12 cellular contexts compared by ENCODE assay signal in genomic region chr19:18013621-18014111, GRCh38. TPM values are rescaled to one million over a fixed set of nuclear protein-coding genes. Genes with fewer than 3 reads are reported as not detected.
A peak's percentile ranks its signal among the peaks of the same experiment; 100 is the strongest.
DNase-seq lines count a peak whose midpoint lies in the region; ATAC-seq, FAIRE-seq and TF ChIP-seq lines count a peak whose summit lies in the region.
"Had no signal": no experiment of that assay in that cellular context is flagged by ENCODE, and none has a peak within 500 bp of the region (broad histone marks: within the 10 kb centered on the region; RNA-seq: fewer than 3 reads in every experiment).

No MANE protein-coding gene starts in this region.

- H4K20me1 ChIP-seq in K562 (replicated peaks; ENCODE audit: control insufficient read depth, insufficient read depth, low read length): no peaks in the 10 kb centered on the region

- H3K4me1 Mint-ChIP-seq in activated naive CD4-positive, alpha-beta T cell treated with anti-CD3 and anti-CD28 coated beads for 36 hours (ENCODE audit: low read depth): peaks cover 64% of the 10 kb centered on the region

- ATAC-seq in K562: peak; percentile 77

- CTCF ChIA-PET in activated naive CD4-positive, alpha-beta T cell treated with anti-CD3 and anti-CD28 coated beads for 36 hours (lab: Charles Lee): interaction anchor here (1.0 to 1.4 kb wide), 2 partner anchors 31 to 44 kb away, joined by 5 to 6 read pairs; no protein-coding TSS in a partner anchor
- CTCF ChIA-PET in K562 (lab: Yijun Ruan, JAX; ENCODE audit: low intra/inter-chr PET ratio): no interaction called here

- peak overlapping the region in 1 of 2 experiments; percentile 62; a peak in 1 of 4 replicates for H3K9ac ChIP-seq in K562 (ENCODE audit: insufficient read depth in 1 of 2, low read depth in 2 of 2, low read length in 2 of 2)
- H3K9ac ChIP-seq in mesenchymal stem cell (ENCODE audit: low read length): no peak overlapping the region

- H3K27me3 ChIP-seq in K562 (ENCODE audit: control insufficient read depth in 2 of 2, insufficient read depth in 2 of 2, low read length in 2 of 2) (no peaks in the 10 kb centered on the region), mesenchymal stem cell (ENCODE audit: control insufficient read depth in 1 of 2, insufficient read depth in 1 of 2, low read length in 2 of 2) (no peaks in the 10 kb centered on the region), tibial nerve (no peaks in the 10 kb centered on the region)

- intact Hi-C loops in activated naive CD4-positive, alpha-beta T cell treated with anti-CD3 and anti-CD28 coated beads for 36 hours (cut with micrococcal nuclease): no loop called here
- intact Hi-C loops in K562 (cut with micrococcal nuclease): no loop called here

- H3K27me3 Mint-ChIP-seq in activated naive CD4-positive, alpha-beta T cell treated with anti-CD3 and anti-CD28 coated beads for 36 hours (ENCODE audit: low read depth): no peaks in the 10 kb centered on the region

- peak; percentile 79 for FAIRE-seq in K562 (lab: Jason Lieb, UNC)
- FAIRE-seq in RCC 7860 (lab: Jason Lieb, UNC): no peak

- H2AFZ ChIP-seq in K562 (ENCODE audit: low read depth, low read length) (no peak overlapping the region), mesenchymal stem cell (ENCODE audit: low read depth, low read length) (no peak overlapping the region)

- TF ChIP-seq CTCF in K562 (IDR thresholded peaks at IDR 0.05 in 2 of 3, conservative IDR thresholded peaks at IDR 0.05 in 1 of 3; ENCODE audit: insufficient read depth in 2 of 3, low read depth in 1 of 3, low read length in 3 of 3) (no peak), tibial nerve (IDR thresholded peaks at IDR 0.05) (no peak)

- peaks cover 60% of the 10 kb centered on the region for H3K36me3 ChIP-seq in K562 (ENCODE audit: control insufficient read depth, insufficient read depth, low read length)
- peaks cover 24 to 55% of the 10 kb centered on the region in 2 experiments for H3K36me3 ChIP-seq in mesenchymal stem cell (ENCODE audit: control insufficient read depth in 1 of 2, insufficient read depth in 2 of 2, low read depth in 1 of 2, low read length in 2 of 2)
- peaks cover 4 to 65% (median 23%) of the 10 kb centered on the region in 3 donors for H3K36me3 ChIP-seq in tibial nerve

- TF ChIP-seq EP300 in K562 (IDR thresholded peaks at IDR 0.05; ENCODE audit: low read length): no peak
- TF ChIP-seq EP300 in tibial nerve (IDR thresholded peaks at IDR 0.05): no peak

- no peak overlapping the region for H3K4ac ChIP-seq in mesenchymal stem cell (ENCODE audit: low read depth in 1 of 2, low read length in 2 of 2)

- H3K9me3 Mint-ChIP-seq in activated naive CD4-positive, alpha-beta T cell treated with anti-CD3 and anti-CD28 coated beads for 36 hours: no peaks in the 10 kb centered on the region

- 66% methylated on average over 8 of the region's 9 CpGs for WGBS in K562 (ENCODE audit: insufficient coverage, low coverage, missing lambda C conversion rate)
- 55% methylated on average over 8 of the region's 9 CpGs for WGBS in mesenchymal stem cell
- WGBS in tibial nerve, 2 donors: 47 to 56% methylated on average over 9 of the region's 9 CpGs

- no peak overlapping the region for H3K14ac ChIP-seq in mesenchymal stem cell (ENCODE audit: low read length in 2 of 2)

- H2BK15ac ChIP-seq in mesenchymal stem cell (ENCODE audit: low read depth, poor library complexity, severe bottlenecking): no peak overlapping the region

- in situ Hi-C loops in K562 (cut with MboI): no loop called here

- H4K8ac ChIP-seq in mesenchymal stem cell (ENCODE audit: low read length): peak overlapping the region; percentile 12

- H3K4me3 Mint-ChIP-seq in activated naive CD4-positive, alpha-beta T cell treated with anti-CD3 and anti-CD28 coated beads for 36 hours: no peak overlapping the region

- peaks cover 37% of the 10 kb centered on the region for H3K36me3 Mint-ChIP-seq in activated naive CD4-positive, alpha-beta T cell treated with anti-CD3 and anti-CD28 coated beads for 36 hours (ENCODE audit: low read depth)

- H3K18ac ChIP-seq in mesenchymal stem cell (ENCODE audit: low read depth in 1 of 2, low read length in 2 of 2): no peak overlapping the region

- peak; percentile 30 for DNase-seq in activated naive CD4-positive, alpha-beta T cell treated with anti-CD3 and anti-CD28 coated beads for 36 hours
- no peak for DNase-seq in activated naive CD4-positive, alpha-beta T cell treated with Interleukin-2 at 50 U/mL for 16 hours
- peak; percentile 24 to 57 (median 36) for DNase-seq in K562 (ENCODE audit: extremely low read depth in 1 of 4, low spot score in 3 of 4)
- no peak for DNase-seq in mesenchymal stem cell
- DNase-seq in tibial nerve (ENCODE audit: low spot score in 2 of 2): no peak
- no peak for DNase-seq in NCI-H2196 (lab: John Stamatoyannopoulos, UW; ENCODE audit: unreplicated experiment)
- DNase-seq in RCC 7860 (ENCODE audit: low spot score): no peak
- no peak for DNase-seq in T-helper 9 cell
- DNase-seq: AML-193, NCI-H69, T1000 had no signal

- H3K4me2 ChIP-seq in K562 (ENCODE audit: insufficient read depth, low read length): no peak overlapping the region
- H3K4me2 ChIP-seq in mesenchymal stem cell (ENCODE audit: low read length, poor library complexity, severe bottlenecking): no peak overlapping the region

- peak overlapping the region; percentile 85 for H3K27ac Mint-ChIP-seq in activated naive CD4-positive, alpha-beta T cell treated with anti-CD3 and anti-CD28 coated beads for 36 hours

- TF ChIP-seq POLR2A in K562 (conservative IDR thresholded peaks at IDR 0.05): no peak
- TF ChIP-seq POLR2A in tibial nerve (IDR thresholded peaks at IDR 0.05): no peak

- no peaks in the 10 kb centered on the region for H3K9me1 ChIP-seq in K562 (ENCODE audit: control insufficient read depth, insufficient read depth, low read length)

- H4K91ac ChIP-seq in mesenchymal stem cell (ENCODE audit: low read length): no peak overlapping the region

- 0 out of 3 replicates have a peak, but pooled peaks cover 1% of the 10 kb centered on the region for H3K79me2 ChIP-seq in K562 (ENCODE audit: control insufficient read depth, insufficient read depth, low read length)

- H3K27ac ChIP-seq in K562 (ENCODE audit: extremely low read depth, low read depth, low read length): peak overlapping the region; percentile 43; the same call in 2 of the 3 replicates
- H3K27ac ChIP-seq in mesenchymal stem cell (ENCODE audit: low read length, poor library complexity, severe bottlenecking): no peak overlapping the region
- peak overlapping the region; percentile 43 to 95 (median 75) for H3K27ac ChIP-seq in tibial nerve

- POLR2A ChIA-PET in K562 (lab: Yijun Ruan, JAX): interaction anchor here (0.6 kb wide), 1 partner anchor 407 kb away, joined by 4 read pairs; no protein-coding TSS in a partner anchor

- no peak overlapping the region for H3K23ac ChIP-seq in mesenchymal stem cell (ENCODE audit: low read length in 2 of 2)

- H3K4me3 ChIP-seq in K562 (no peak overlapping the region), mesenchymal stem cell (ENCODE audit: insufficient read depth in 1 of 2, low read depth in 1 of 2, low read length in 2 of 2) (no peak overlapping the region), tibial nerve (no peak overlapping the region)

- H3K9me3 ChIP-seq in K562 (replicated peaks; ENCODE audit: control insufficient read depth, insufficient read depth, low read depth, low read length) (no peaks in the 10 kb centered on the region), mesenchymal stem cell (ENCODE audit: control insufficient read depth, low read length) (no peaks in the 10 kb centered on the region), tibial nerve (no peaks in the 10 kb centered on the region)

- no peak overlapping the region for H2AK5ac ChIP-seq in mesenchymal stem cell (ENCODE audit: low read length, severe bottlenecking)

- TSS peak; percentile 73 for BruUV-seq in K562 (replicated peaks; lab: Mats Ljungman, UMichigan)

- no peak overlapping the region for H2BK5ac ChIP-seq in mesenchymal stem cell (ENCODE audit: low read depth, low read length, poor library complexity, severe bottlenecking)

- H2BK120ac ChIP-seq in mesenchymal stem cell (ENCODE audit: low read depth, low read length): no peak overlapping the region

- H3K4me1 ChIP-seq in K562 (replicated peaks in 1 of 2; ENCODE audit: control insufficient read depth in 2 of 2, insufficient read depth in 2 of 2, low read length in 2 of 2) (peaks cover 4 to 19% of the 10 kb centered on the region in 2 experiments; a peak in 3 of 5 replicates), mesenchymal stem cell (ENCODE audit: control insufficient read depth, insufficient read depth, low read depth, low read length) (peaks cover 27% of the 10 kb centered on the region), tibial nerve (peaks cover 0 to 58% (median 14%) of the 10 kb centered on the region in 4 donors)

- TF ChIP-seq RAD21 in K562 (CRISPR knock-in tag; conservative IDR thresholded peaks at IDR 0.05 in 1 of 2, IDR thresholded peaks at IDR 0.05 in 1 of 2): no peak

- H3K79me1 ChIP-seq in mesenchymal stem cell (replicated peaks; ENCODE audit: low read length, poor library complexity, severe bottlenecking): no peaks in the 10 kb centered on the region

- H2BK12ac ChIP-seq in mesenchymal stem cell (ENCODE audit: low read length in 2 of 2): peak overlapping the region in 1 of 2 experiments; percentile 3

RNA-seq across cellular contexts. Expression of gene ARRDC2, which starts 5.7 kb away (rescaled TPM):
- total RNA-seq in activated naive CD4-positive, alpha-beta T cell treated with anti-CD3 and anti-CD28 coated beads for 36 hours: 10 to 100 TPM; 17.7 to 19.0 TPM
- total RNA-seq in K562 (2011; cell fraction: chromatin; rRNA removed; ENCODE audit: low replicate concordance): 23.6 and 51.1 TPM in 2 replicates
- 35.1 and 37.9 TPM in 2 replicates for total RNA-seq in K562 (2011; cell fraction: nucleolus; rRNA removed)
- 17.8 and 21.5 TPM in 2 replicates for total RNA-seq in K562 (2011; cell fraction: nucleoplasm; rRNA removed)
- total RNA-seq in K562 (2014; rRNA removed) (25.6 and 25.9 TPM in 2 replicates), K562 (2014; rRNA removed; fragmentation: Illumina TruSeq; extraction: Trizol) (12.2 and 13.1 TPM in 2 replicates), K562 (2015; rRNA removed; fragmentation: Illumina TruSeq; extraction: Trizol) (16.0 and 16.1 TPM in 2 replicates), K562 (2021) (23.3 and 27.4 TPM in 2 replicates), tibial nerve (100 to 1,000 TPM; 127 to 180 (median 177) TPM)
- polyA plus RNA-seq in K562 (2011; rRNA removed) (11.5 and 15.2 TPM in 2 replicates), K562 (2014; fragmentation: Illumina TruSeq; extraction: Trizol) (12.7 and 15.6 TPM in 2 replicates), K562 (2014; fragmentation: Nextera tagmentation; extraction: Ambion mirVana) (1 to 10 TPM; 1.9 to 2.7 TPM), K562 (2014; rRNA removed) (25.7 and 25.8 TPM in 2 replicates)
- polyA plus RNA-seq in K562 (2011; cell fraction: cytosol; rRNA removed): 9.5 and 28.8 TPM in 2 replicates
- polyA plus RNA-seq in K562 (2011; cell fraction: nucleus; rRNA removed): 18.6 and 37.6 TPM in 2 replicates
- polyA plus RNA-seq in K562 (2012): 13.2 and 16.4 TPM in 2 replicates
- 4.2 and 6.4 TPM in 2 replicates for polyA minus RNA-seq in K562 (2011; rRNA and poly(A)+ RNA removed)
- 10.2 and 11.2 TPM in 2 replicates for polyA minus RNA-seq in K562 (2011; cell fraction: cytosol; rRNA and poly(A)+ RNA removed)
- polyA minus RNA-seq in K562 (2011; cell fraction: nucleus; rRNA and poly(A)+ RNA removed): 10.5 and 11.0 TPM in 2 replicates
- 3.7 TPM for polyA plus RNA-seq in mesenchymal stem cell (2013, experiment 1 of 2)
- 3.6 TPM for polyA plus RNA-seq in mesenchymal stem cell (2013, experiment 2 of 2)

RNA-seq across cellular contexts. Expression of gene KCNN1, which starts 46.8 kb away (rescaled TPM):
- total RNA-seq in activated naive CD4-positive, alpha-beta T cell treated with anti-CD3 and anti-CD28 coated beads for 36 hours: under 1 TPM; 0.21 to 0.30 TPM
- total RNA-seq in K562 (2011; cell fraction: chromatin; rRNA removed; ENCODE audit: low replicate concordance): 1.2 and 3.6 TPM in 2 replicates
- 2.8 TPM in 2 replicates for total RNA-seq in K562 (2011; cell fraction: nucleolus; rRNA removed)
- total RNA-seq in K562 (2011; cell fraction: nucleoplasm; rRNA removed): 1.5 and 2.7 TPM in 2 replicates
- 1.4 and 5.2 TPM in 2 replicates for total RNA-seq in K562 (2014; rRNA removed)
- total RNA-seq in K562 (2014; rRNA removed; fragmentation: Illumina TruSeq; extraction: Trizol): 0.22 and 0.33 TPM in 2 replicates
- 0.72 and 0.98 TPM in 2 replicates for total RNA-seq in K562 (2015; rRNA removed; fragmentation: Illumina TruSeq; extraction: Trizol)
- total RNA-seq in K562 (2021): 4.7 and 6.2 TPM in 2 replicates
- 1.4 and 2.9 TPM in 2 replicates for polyA plus RNA-seq in K562 (2011; rRNA removed)
- polyA plus RNA-seq in K562 (2011; cell fraction: cytosol; rRNA removed): 4.5 and 7.9 TPM in 2 replicates
- polyA plus RNA-seq in K562 (2011; cell fraction: nucleus; rRNA removed): 2.2 and 3.5 TPM in 2 replicates
- polyA plus RNA-seq in K562 (2012): 2.7 and 5.0 TPM in 2 replicates
- 0.25 and 1.1 TPM in 2 replicates for polyA plus RNA-seq in K562 (2014; fragmentation: Illumina TruSeq; extraction: Trizol)
- polyA plus RNA-seq in K562 (2014; fragmentation: Nextera tagmentation; extraction: Ambion mirVana): under 1 TPM; 0.01 to 0.04 TPM
- polyA plus RNA-seq in K562 (2014; rRNA removed): 1.3 and 3.2 TPM in 2 replicates
- polyA minus RNA-seq in K562 (2011; rRNA and poly(A)+ RNA removed): 1.2 and 1.5 TPM in 2 replicates
- polyA minus RNA-seq in K562 (2011; cell fraction: cytosol; rRNA and poly(A)+ RNA removed): 3.6 and 4.8 TPM in 2 replicates
- polyA minus RNA-seq in K562 (2011; cell fraction: nucleus; rRNA and poly(A)+ RNA removed): 2.2 and 2.4 TPM in 2 replicates
- 0.12 TPM for polyA plus RNA-seq in mesenchymal stem cell (2013, experiment 1 of 2)
- 0.15 TPM for polyA plus RNA-seq in mesenchymal stem cell (2013, experiment 2 of 2)
- under 1 TPM in 1 of 4 donors, not detected in 3; under 0.01 TPM for total RNA-seq in tibial nerve
- polyA plus RNA-seq: fibroblast of lung had no signal

Comparison
In these comparisons a context has a peak if more than half of its experiments do, and no peak if none do; other contexts are left out.
1. DNase-seq: peak in activated naive CD4-positive, alpha-beta T cell treated with anti-CD3 and anti-CD28 coated beads for 36 hours (single experiment) and K562 (4 of 4); none in activated naive CD4-positive, alpha-beta T cell treated with Interleukin-2 at 50 U/mL for 16 hours (single experiment), mesenchymal stem cell (single experiment), tibial nerve (0 of 2), NCI-H2196 (single experiment), RCC 7860 (single experiment) and T-helper 9 cell (single experiment).